Comparison of ENCODE assay signal across 15 cellular contexts in the genomic region with DNA sequence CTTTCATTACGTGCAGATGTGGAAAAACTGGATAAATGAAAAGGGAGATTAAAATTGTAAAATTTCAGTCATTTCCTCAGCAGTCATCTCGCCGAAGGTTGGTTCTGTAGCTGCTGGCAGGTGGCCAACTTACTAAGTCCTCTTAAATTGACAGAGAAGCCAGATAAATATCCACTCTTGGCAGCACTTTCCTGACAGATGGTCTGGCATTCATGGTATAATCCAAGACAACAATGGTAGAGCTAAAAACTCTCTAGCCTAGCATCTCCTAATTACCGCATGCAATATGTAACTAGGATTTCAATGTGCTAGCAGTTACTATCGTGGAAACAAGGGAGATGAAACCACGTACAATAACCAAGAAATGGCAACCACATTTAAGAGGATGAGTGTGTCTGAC.
DNase-seq lines count a peak whose midpoint lies in the region; ATAC-seq, FAIRE-seq and TF ChIP-seq lines count a peak whose summit lies in the region.
"Had no signal": no experiment of that assay in that cellular context is flagged by ENCODE, and none has a peak within 500 bp of the region (broad histone marks: within the 10 kb centered on the region; RNA-seq: fewer than 3 reads in every experiment).

No MANE protein-coding gene starts in this region.

- no peaks in the 10 kb centered on the region for H3K27me3 Mint-ChIP-seq in natural killer cell treated with Interleukin-12 subunit alpha and Interleukin-12 subunit beta and Interleukin-15 and Interleukin-18, amount 100 ng/mL, for 72 hours
- no peaks in the 10 kb centered on the region for H3K27me3 Mint-ChIP-seq in stimulated activated naive CD8-positive, alpha-beta T cell treated with anti-CD3 and anti-CD28 coated beads, Interleukin-15, amount 100 ng/mL, for 72 hours

- H3K36me3 Mint-ChIP-seq in natural killer cell treated with Interleukin-12 subunit alpha and Interleukin-12 subunit beta and Interleukin-15 and Interleukin-18, amount 100 ng/mL, for 72 hours = no peaks in the 10 kb centered on the region

- DNase-seq in DMS153 treated with DMSO at 0.1 percent for 48 hours (lab: John Stamatoyannopoulos, UW; ENCODE audit: unreplicated experiment) (peak; percentile 89), NCI-H2081 (lab: John Stamatoyannopoulos, UW) (peak; percentile 73 to 91), SK-N-DZ (ENCODE audit: low spot score) (peak; percentile 81), left ventricle myocardium superior (peak; percentile 28), kidney (no peak), UCSD-AML1 (lab: John Stamatoyannopoulos, UW; ENCODE audit: unreplicated experiment) (no peak)
- no peak for DNase-seq in natural killer cell treated with Interleukin-12 subunit alpha and Interleukin-12 subunit beta and Interleukin-15 and Interleukin-18, amount 100 ng/mL, for 72 hours (ENCODE audit: low spot score)
- no peak for DNase-seq in stimulated activated naive CD8-positive, alpha-beta T cell treated with anti-CD3 and anti-CD28 coated beads, Interleukin-15, amount 100 ng/mL, for 72 hours
- DNase-seq: foreskin melanocyte, mesendoderm had no signal

- H3K9me3 Mint-ChIP-seq in natural killer cell treated with Interleukin-12 subunit alpha and Interleukin-12 subunit beta and Interleukin-15 and Interleukin-18, amount 100 ng/mL, for 72 hours = peaks cover 14% of the 10 kb centered on the region
- peaks cover 6 to 7% of the 10 kb centered on the region in 2 donors for H3K9me3 Mint-ChIP-seq in stimulated activated naive CD8-positive, alpha-beta T cell treated with anti-CD3 and anti-CD28 coated beads, Interleukin-15, amount 100 ng/mL, for 72 hours
- H3K9me3 Mint-ChIP-seq: T-helper 2 cell treated with Interferon-gamma antibody and Interleukin-4, amounts not matched to agents 5 μg/mL and 100 μg/mL, for 36 hours had no signal

- no peak overlapping the region for H3K4me3 Mint-ChIP-seq in natural killer cell treated with Interleukin-12 subunit alpha and Interleukin-12 subunit beta and Interleukin-15 and Interleukin-18, amount 100 ng/mL, for 72 hours
- no peak overlapping the region for H3K4me3 Mint-ChIP-seq in stimulated activated naive CD8-positive, alpha-beta T cell treated with anti-CD3 and anti-CD28 coated beads, Interleukin-15, amount 100 ng/mL, for 72 hours
- H3K4me3 Mint-ChIP-seq: T-helper 2 cell treated with Interferon-gamma antibody and Interleukin-4, amounts not matched to agents 5 μg/mL and 100 μg/mL, for 36 hours had no signal

- no peaks in the 10 kb centered on the region for H3K36me3 ChIP-seq in kidney (ENCODE audit: control insufficient read depth in 1 of 2, insufficient read depth in 2 of 2, low read length in 2 of 2)
- H3K36me3 ChIP-seq: BLaER1 had no signal

- intact Hi-C loops in left ventricle myocardium superior (cut with micrococcal nuclease) (no loop called here), kidney (cut with DNase I) (no loop called here)

- no peak overlapping the region for H3K9ac ChIP-seq in kidney (ENCODE audit: low read length in 2 of 2)
- H3K9ac ChIP-seq: BLaER1 had no signal

- TF ChIP-seq CTCF in kidney (IDR thresholded peaks at IDR 0.05; ENCODE audit: borderline replicate concordance, extremely low read depth, insufficient read depth) = no peak

- H3K27ac ChIP-seq in kidney (ENCODE audit: low read depth in 2 of 2, low read length in 2 of 2) = no peak overlapping the region
- H3K27ac ChIP-seq: BLaER1 had no signal

- H3K4me1 Mint-ChIP-seq in natural killer cell treated with Interleukin-12 subunit alpha and Interleukin-12 subunit beta and Interleukin-15 and Interleukin-18, amount 100 ng/mL, for 72 hours (ENCODE audit: low read depth in 2 of 2) = no peaks in the 10 kb centered on the region
- no peaks in the 10 kb centered on the region for H3K4me1 Mint-ChIP-seq in stimulated activated naive CD8-positive, alpha-beta T cell treated with anti-CD3 and anti-CD28 coated beads, Interleukin-15, amount 100 ng/mL, for 72 hours

- no peak for FAIRE-seq in kidney (lab: Jason Lieb, UNC)
- FAIRE-seq: bronchial epithelial cell, GM19239 had no signal

- H3K27ac Mint-ChIP-seq in natural killer cell treated with Interleukin-12 subunit alpha and Interleukin-12 subunit beta and Interleukin-15 and Interleukin-18, amount 100 ng/mL, for 72 hours = no peak overlapping the region
- H3K27ac Mint-ChIP-seq in stimulated activated naive CD8-positive, alpha-beta T cell treated with anti-CD3 and anti-CD28 coated beads, Interleukin-15, amount 100 ng/mL, for 72 hours = no peak overlapping the region
- H3K27ac Mint-ChIP-seq: T-helper 2 cell treated with Interferon-gamma antibody and Interleukin-4, amounts not matched to agents 5 μg/mL and 100 μg/mL, for 36 hours had no signal

- no peak for ATAC-seq in left ventricle myocardium superior
- ATAC-seq in natural killer cell treated with Interleukin-12 subunit alpha and Interleukin-12 subunit beta and Interleukin-15 and Interleukin-18, amount 100 ng/mL, for 72 hours = no peak
- ATAC-seq in stimulated activated naive CD8-positive, alpha-beta T cell treated with anti-CD3 and anti-CD28 coated beads, Interleukin-15, amount 100 ng/mL, for 72 hours = no peak
- ATAC-seq: sciatic nerve had no signal

- no peak overlapping the region for H3K4me3 ChIP-seq in kidney (ENCODE audit: low read length in 2 of 2)
- H3K4me3 ChIP-seq: BLaER1 had no signal

- no peaks in the 10 kb centered on the region for H3K9me3 ChIP-seq in kidney (ENCODE audit: control insufficient read depth in 1 of 2, low read length in 2 of 2)
- H3K9me3 ChIP-seq: BLaER1 had no signal

- no peaks in the 10 kb centered on the region for H3K4me1 ChIP-seq in kidney (ENCODE audit: control insufficient read depth in 1 of 2, insufficient read depth in 1 of 2, low read depth in 1 of 2, low read length in 2 of 2)
- H3K4me1 ChIP-seq: BLaER1 had no signal

Comparison
In these comparisons a context has a peak if more than half of its experiments do, and no peak if none do; other contexts are left out.
1. DNase-seq: peak in DMS153 treated with DMSO at 0.1 percent for 48 hours (single experiment), NCI-H2081 (2 of 2), SK-N-DZ (single experiment) and left ventricle myocardium superior (single experiment); none in kidney (single experiment), natural killer cell treated with Interleukin-12 subunit alpha and Interleukin-12 subunit beta and Interleukin-15 and Interleukin-18, amount 100 ng/mL, for 72 hours (single experiment), stimulated activated naive CD8-positive, alpha-beta T cell treated with anti-CD3 and anti-CD28 coated beads, Interleukin-15, amount 100 ng/mL, for 72 hours (0 of 2) and UCSD-AML1 (single experiment).